In the genomic region with DNA sequence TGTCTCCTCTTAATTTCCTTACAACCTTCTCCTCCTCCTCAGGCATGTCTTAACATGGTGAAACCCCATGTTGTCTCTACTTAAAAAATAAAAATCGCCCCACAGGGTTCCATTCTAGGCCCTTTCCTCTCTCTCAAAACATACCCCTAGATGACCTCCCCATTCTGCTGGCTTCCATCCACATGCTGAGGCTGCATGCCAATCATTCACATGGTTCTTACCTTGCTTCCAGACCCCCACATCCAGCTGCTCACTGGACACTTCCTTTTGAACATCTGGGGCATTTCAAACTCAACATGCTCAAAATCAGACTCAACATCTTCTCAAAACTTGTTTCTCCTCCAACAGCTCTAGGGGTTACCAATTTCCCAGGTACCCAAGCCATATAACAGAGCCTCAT, we compare ENCODE assay signal across 20 cellular contexts. TPM values are rescaled to one million over a fixed set of nuclear protein-coding genes. Genes with fewer than 3 reads are reported as not detected.
A peak's percentile ranks its signal among the peaks of the same experiment; 100 is the strongest.
DNase-seq lines count a peak whose midpoint lies in the region; ATAC-seq and TF ChIP-seq lines count a peak whose summit lies in the region.
"Had no signal": no experiment of that assay in that cellular context is flagged by ENCODE, and none has a peak within 500 bp of the region (broad histone marks: within the 10 kb centered on the region; RNA-seq: fewer than 3 reads in every experiment).

No MANE protein-coding gene starts in this region.

- peak overlapping the region; percentile 89 to 97 (median 95) for H3K27ac Mint-ChIP-seq in CD4-positive, CD25-positive, alpha-beta regulatory T cell
- peak overlapping the region; percentile 96 for H3K27ac Mint-ChIP-seq in memory B cell
- H3K27ac Mint-ChIP-seq: progenitor cell of endocrine pancreas had no signal

- peaks cover 32% of the 10 kb centered on the region for H3F3A ChIP-seq in SU-DHL-6 (ENCODE audit: insufficient read depth)

- H3K9me2 ChIP-seq in SU-DHL-6 (replicated peaks; ENCODE audit: insufficient read depth, low read length), result no peaks in the 10 kb centered on the region

- H3K9me3 ChIP-seq in BLaER1 (no peaks in the 10 kb centered on the region), SU-DHL-6 (ENCODE audit: insufficient read depth, low read length) (no peaks in the 10 kb centered on the region)
- no peaks in the 10 kb centered on the region for H3K9me3 ChIP-seq in CD4-positive, CD25-positive, alpha-beta regulatory T cell (ENCODE audit: control insufficient read depth in 2 of 2, low read length in 2 of 2)
- H3K9me3 ChIP-seq: esophagus squamous epithelium, SJCRH30, testis had no signal

- no peak overlapping the region for H3K4me3 ChIP-seq in BLaER1
- H3K4me3 ChIP-seq in CD4-positive, CD25-positive, alpha-beta regulatory T cell (ENCODE audit: low read depth, low read length), result no peak overlapping the region
- H3K4me3 ChIP-seq in SU-DHL-6 (ENCODE audit: insufficient read depth, low read length, poor library complexity, severe bottlenecking), result no peak overlapping the region
- H3K4me3 ChIP-seq: esophagus squamous epithelium, SJCRH30, skin epidermis, testis had no signal

- H3K36me3 ChIP-seq in BLaER1 (peaks cover 19% of the 10 kb centered on the region; the same call in 1 of the 2 replicates), SU-DHL-6 (ENCODE audit: low read length) (no peaks in the 10 kb centered on the region)
- peaks cover 4% of the 10 kb centered on the region for H3K36me3 ChIP-seq in CD4-positive, CD25-positive, alpha-beta regulatory T cell (ENCODE audit: control insufficient read depth, insufficient read depth, low read length)
- H3K36me3 ChIP-seq: SJCRH30 had no signal

- DNase-seq in CD4-positive, CD25-positive, alpha-beta regulatory T cell, result no peak
- no peak for DNase-seq in memory B cell (ENCODE audit: low spot score in 2 of 2)
- DNase-seq in SIG-M5 (lab: John Stamatoyannopoulos, UW), result no peak
- no peak for DNase-seq in hippocampal formation (lab: John Stamatoyannopoulos, UW)
- DNase-seq: activated CD4-positive, alpha-beta T cell treated with anti-CD3 and anti-CD28 coated beads for 1 hour; activated T-cell treated with anti-CD3 and anti-CD28 coated beads for 4 hours; esophagus squamous epithelium; GF-D8; NCI-H1092; NCI-H2081 treated with DMSO at 0.1 percent for 48 hours; NCI-H524; SJCRH30; stimulated activated CD4-positive, alpha-beta T cell treated with anti-CD3 and anti-CD28 coated beads, Interleukin-4, amount 100 ng/mL, for 4 hours; T1000; testis had no signal

- peak overlapping the region; percentile 96 for H3K4me2 ChIP-seq in BLaER1
- no peak overlapping the region for H3K4me2 ChIP-seq in SU-DHL-6 (ENCODE audit: low read depth, low read length, poor library complexity, severe bottlenecking)

- no peaks in the 10 kb centered on the region for H3K27me3 ChIP-seq in BLaER1
- no peaks in the 10 kb centered on the region for H3K27me3 ChIP-seq in CD4-positive, CD25-positive, alpha-beta regulatory T cell (ENCODE audit: control insufficient read depth, insufficient read depth, low read length)
- H3K27me3 ChIP-seq in SU-DHL-6 (ENCODE audit: low read length), result no peaks in the 10 kb centered on the region
- H3K27me3 ChIP-seq: esophagus squamous epithelium, SJCRH30, testis had no signal

- peaks cover 16% of the 10 kb centered on the region for H3K36me3 Mint-ChIP-seq in CD4-positive, CD25-positive, alpha-beta regulatory T cell
- H3K36me3 Mint-ChIP-seq in memory B cell, result peaks cover 9% of the 10 kb centered on the region

- peaks cover 10 to 77% (median 41%) of the 10 kb centered on the region in 4 donors for H3K4me1 Mint-ChIP-seq in CD4-positive, CD25-positive, alpha-beta regulatory T cell
- peaks cover 62% of the 10 kb centered on the region for H3K4me1 Mint-ChIP-seq in memory B cell

- ATAC-seq in CD4-positive, CD25-positive, alpha-beta regulatory T cell (ENCODE audit: low read depth in 2 of 2), result no peak
- ATAC-seq in memory B cell (ENCODE audit: low read depth) (no peak), GM18909 (IDR thresholded peaks at IDR 0.05; ENCODE audit: poor library complexity, unreplicated experiment) (no peak)

- peak overlapping the region; percentile 100 for H3K27ac ChIP-seq in BLaER1
- no peak overlapping the region for H3K27ac ChIP-seq in CD4-positive, CD25-positive, alpha-beta regulatory T cell (ENCODE audit: insufficient read depth, low read length, poor library complexity, severe bottlenecking)
- peak overlapping the region; percentile 95 for H3K27ac ChIP-seq in SU-DHL-6 (ENCODE audit: low read depth, low read length)
- H3K27ac ChIP-seq: SJCRH30, testis had no signal

- no peak overlapping the region for H2AFZ ChIP-seq in SU-DHL-6 (ENCODE audit: low read depth, low read length, severe bottlenecking)

- TF ChIP-seq CTCF in SU-DHL-6 (IDR thresholded peaks at IDR 0.05; ENCODE audit: insufficient read depth, low read length, poor library complexity, severe bottlenecking), result no peak

- H4K20me1 ChIP-seq in BLaER1, result no peaks in the 10 kb centered on the region
- no peaks in the 10 kb centered on the region for H4K20me1 ChIP-seq in SU-DHL-6 (ENCODE audit: low read depth, low read length)

- no peaks in the 10 kb centered on the region for H3K27me3 Mint-ChIP-seq in CD4-positive, CD25-positive, alpha-beta regulatory T cell
- no peaks in the 10 kb centered on the region for H3K27me3 Mint-ChIP-seq in memory B cell
- H3K27me3 Mint-ChIP-seq: progenitor cell of endocrine pancreas had no signal

- H3K79me2 ChIP-seq in SU-DHL-6 (ENCODE audit: insufficient read depth, low read length), result peaks cover 27% of the 10 kb centered on the region

- H3K9me3 Mint-ChIP-seq in CD4-positive, CD25-positive, alpha-beta regulatory T cell, result no peaks in the 10 kb centered on the region
- no peaks in the 10 kb centered on the region for H3K9me3 Mint-ChIP-seq in memory B cell

- H3K9ac ChIP-seq in BLaER1, result peak overlapping the region; percentile 91; the same call in 1 of the 2 replicates
- H3K9ac ChIP-seq in SU-DHL-6 (ENCODE audit: low read length), result no peak overlapping the region

- H3K4me1 ChIP-seq in BLaER1, result peaks cover 100% of the 10 kb centered on the region
- H3K4me1 ChIP-seq in CD4-positive, CD25-positive, alpha-beta regulatory T cell (ENCODE audit: control insufficient read depth, insufficient read depth, low read length, poor library complexity, severe bottlenecking), result peaks cover 52% of the 10 kb centered on the region
- H3K4me1 ChIP-seq: SJCRH30 had no signal

- peak overlapping the region in 2 of 4 donors; percentile 22 to 81 for H3K4me3 Mint-ChIP-seq in CD4-positive, CD25-positive, alpha-beta regulatory T cell
- H3K4me3 Mint-ChIP-seq in memory B cell, result no peak overlapping the region

RNA-seq across cellular contexts. Expression of a gene that starts 12.4 kb away (rescaled TPM):
- 63.6 TPM for total RNA-seq in CD4-positive, CD25-positive, alpha-beta regulatory T cell
- polyA plus RNA-seq in CD4-positive, CD25-positive, alpha-beta regulatory T cell, result 10 to 100 TPM; 44.5 to 80.2 (median 52.9) TPM

RNA-seq across cellular contexts. Expression of a gene that starts 21.3 kb away (rescaled TPM):
- 16.6 TPM for total RNA-seq in CD4-positive, CD25-positive, alpha-beta regulatory T cell
- 1 to 10 TPM in 3 of 4 donors, under 1 TPM in 1; 0.91 to 3.1 (median 2.1) TPM for polyA plus RNA-seq in CD4-positive, CD25-positive, alpha-beta regulatory T cell
